In the genomic region with DNA sequence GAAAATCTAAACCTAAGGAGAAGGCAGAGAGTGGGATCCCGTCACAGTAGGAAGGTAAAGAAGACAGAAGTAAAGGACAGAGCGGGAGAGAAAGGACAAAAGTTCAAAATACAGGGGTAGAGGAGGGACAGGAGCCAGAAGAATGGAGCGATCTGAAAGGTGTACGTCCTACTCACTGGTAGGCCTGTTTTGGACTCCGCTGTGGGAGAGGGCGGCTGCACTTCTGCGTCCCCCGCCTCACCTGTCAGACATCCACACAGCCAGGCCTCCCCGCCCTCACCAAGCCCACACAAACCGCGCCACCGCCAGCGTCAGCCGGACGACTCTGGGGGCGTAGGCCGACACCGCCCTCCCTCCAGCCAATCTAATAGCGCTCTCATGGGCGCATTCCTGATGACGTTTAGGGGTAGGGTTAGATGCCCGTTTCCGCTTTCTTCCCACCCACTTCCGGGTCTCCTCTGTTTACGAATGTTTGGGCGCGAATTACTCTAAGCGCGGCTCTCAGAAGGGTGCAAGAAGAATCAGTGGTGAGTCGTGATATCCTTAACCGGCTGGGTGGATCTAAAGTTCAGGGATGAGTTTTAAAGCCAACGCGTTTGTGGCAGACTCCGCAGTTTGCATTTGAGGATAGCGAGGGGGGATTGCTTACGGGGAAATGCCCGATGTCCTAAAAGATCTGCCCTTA, we compare ENCODE assay signal across 1 cellular context.
TF ChIP-seq lines count a peak whose summit lies in the region.

A gene with protein sequence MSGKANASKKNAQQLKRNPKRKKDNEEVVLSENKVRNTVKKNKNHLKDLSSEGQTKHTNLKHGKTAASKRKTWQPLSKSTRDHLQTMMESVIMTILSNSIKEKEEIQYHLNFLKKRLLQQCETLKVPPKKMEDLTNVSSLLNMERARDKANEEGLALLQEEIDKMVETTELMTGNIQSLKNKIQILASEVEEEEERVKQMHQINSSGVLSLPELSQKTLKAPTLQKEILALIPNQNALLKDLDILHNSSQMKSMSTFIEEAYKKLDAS (plus strand): TSS at position 444 of the 685 bp plus-strand sequence. CDS start 6,807 bp downstream, outside the sequence.
MMUT (minus strand) TSS at position 327 of the 685 bp plus-strand sequence. CDS start 3,787 bp downstream, outside the sequence.

TF ChIP-seq in GM12878, 131 proteins besides CTCF, POLR2A, EP300 and RAD21 (continued from another document):
- TF ChIP-seq, protein P1, sequence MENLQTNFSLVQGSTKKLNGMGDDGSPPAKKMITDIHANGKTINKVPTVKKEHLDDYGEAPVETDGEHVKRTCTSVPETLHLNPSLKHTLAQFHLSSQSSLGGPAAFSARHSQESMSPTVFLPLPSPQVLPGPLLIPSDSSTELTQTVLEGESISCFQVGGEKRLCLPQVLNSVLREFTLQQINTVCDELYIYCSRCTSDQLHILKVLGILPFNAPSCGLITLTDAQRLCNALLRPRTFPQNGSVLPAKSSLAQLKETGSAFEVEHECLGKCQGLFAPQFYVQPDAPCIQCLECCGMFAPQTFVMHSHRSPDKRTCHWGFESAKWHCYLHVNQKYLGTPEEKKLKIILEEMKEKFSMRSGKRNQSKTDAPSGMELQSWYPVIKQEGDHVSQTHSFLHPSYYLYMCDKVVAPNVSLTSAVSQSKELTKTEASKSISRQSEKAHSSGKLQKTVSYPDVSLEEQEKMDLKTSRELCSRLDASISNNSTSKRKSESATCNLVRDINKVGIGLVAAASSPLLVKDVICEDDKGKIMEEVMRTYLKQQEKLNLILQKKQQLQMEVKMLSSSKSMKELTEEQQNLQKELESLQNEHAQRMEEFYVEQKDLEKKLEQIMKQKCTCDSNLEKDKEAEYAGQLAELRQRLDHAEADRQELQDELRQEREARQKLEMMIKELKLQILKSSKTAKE (IDR thresholded peaks at IDR 0.05; ENCODE audit: low read depth, poor library complexity, severe bottlenecking), result no peak
- TF ChIP-seq YY1 (IDR thresholded peaks at IDR 0.05; ENCODE audit: low read depth, low read length) (0 out of 2 replicates have a peak, but pooled peaks have one; percentile 49), E4F1 (IDR thresholded peaks at IDR 0.05; ENCODE audit: borderline replicate concordance, partially characterized antibody) (peak; percentile 74), POLR2AphosphoS2 (IDR thresholded peaks at IDR 0.05; ENCODE audit: low read depth, low read length) (0 out of 2 replicates have a peak, but pooled peaks have one; percentile 53), CREB1 (IDR thresholded peaks at IDR 0.05; ENCODE audit: low read depth) (peak; percentile 99), ELK1 (IDR thresholded peaks at IDR 0.05; ENCODE audit: low read depth, low read length) (peak; percentile 52; the same call in 1 of the 2 replicates), FOXK2 (IDR thresholded peaks at IDR 0.05) (peak; percentile 90), SREBF1 (IDR thresholded peaks at IDR 0.05; ENCODE audit: low read length) (no peak), HCFC1 (IDR thresholded peaks at IDR 0.05; ENCODE audit: low read length) (peak; percentile 77), NKRF (conservative IDR thresholded peaks at IDR 0.05) (peak; percentile 98), PAX5 (IDR thresholded peaks at IDR 0.05; ENCODE audit: borderline replicate concordance, low read depth, low read length) (peak; percentile 43; the same call in 1 of the 2 replicates), TAF1 (IDR thresholded peaks at IDR 0.05; ENCODE audit: borderline replicate concordance, low read depth, low read length) (0 out of 2 replicates have a peak, but pooled peaks have one; percentile 60), ZBED1 (IDR thresholded peaks at IDR 0.05; ENCODE audit: borderline replicate concordance) (peak; percentile 21; the same call in 1 of the 2 replicates), ETV6 (conservative IDR thresholded peaks at IDR 0.05 in 1 of 2, IDR thresholded peaks at IDR 0.05 in 1 of 2; ENCODE audit: borderline replicate concordance in 1 of 2, low read depth in 1 of 2) (peak in 1 of 2 experiments; percentile 59; a peak in 1 of 4 replicates), CBFB (IDR thresholded peaks at IDR 0.05; ENCODE audit: low read depth) (peak; percentile 63; the same call in 1 of the 2 replicates), POLR2AphosphoS5 (IDR thresholded peaks at IDR 0.05; ENCODE audit: low read length) (peak; percentile 75), CREM (IDR thresholded peaks at IDR 0.05; ENCODE audit: low read depth) (peak; percentile 100), SREBF2 (IDR thresholded peaks at IDR 0.05; ENCODE audit: low read length) (no peak), ATF3 (IDR thresholded peaks at IDR 0.05; ENCODE audit: borderline replicate concordance, extremely low read depth, low read depth, low read length) (peak; percentile 73; the same call in 1 of the 2 replicates), TCF12 (IDR thresholded peaks at IDR 0.05; ENCODE audit: low read depth, low read length) (0 out of 2 replicates have a peak, but pooled peaks have one; percentile 25), BHLHE40 (IDR thresholded peaks at IDR 0.05; ENCODE audit: borderline replicate concordance in 1 of 2, low read depth in 2 of 2, low read length in 1 of 2) (0 out of 4 replicates have a peak, but pooled peaks of 1 of the 2 experiments have one; percentile 36), MXI1 (IDR thresholded peaks at IDR 0.05; ENCODE audit: low read depth, low read length) (peak; percentile 88; the same call in 1 of the 2 replicates), MYB (IDR thresholded peaks at IDR 0.05; ENCODE audit: borderline replicate concordance, low read depth, low read length) (no peak), ATF7 (IDR thresholded peaks at IDR 0.05; ENCODE audit: low read depth) (peak; percentile 84), SIN3A (IDR thresholded peaks at IDR 0.05; ENCODE audit: low read depth, low read length) (peak; percentile 97), IKZF1 (conservative IDR thresholded peaks at IDR 0.05) (peak; percentile 73), PAX8 (IDR thresholded peaks at IDR 0.05) (no peak)
- TF ChIP-seq, protein P2, sequence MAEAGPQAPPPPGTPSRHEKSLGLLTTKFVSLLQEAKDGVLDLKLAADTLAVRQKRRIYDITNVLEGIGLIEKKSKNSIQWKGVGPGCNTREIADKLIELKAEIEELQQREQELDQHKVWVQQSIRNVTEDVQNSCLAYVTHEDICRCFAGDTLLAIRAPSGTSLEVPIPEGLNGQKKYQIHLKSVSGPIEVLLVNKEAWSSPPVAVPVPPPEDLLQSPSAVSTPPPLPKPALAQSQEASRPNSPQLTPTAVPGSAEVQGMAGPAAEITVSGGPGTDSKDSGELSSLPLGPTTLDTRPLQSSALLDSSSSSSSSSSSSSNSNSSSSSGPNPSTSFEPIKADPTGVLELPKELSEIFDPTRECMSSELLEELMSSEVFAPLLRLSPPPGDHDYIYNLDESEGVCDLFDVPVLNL (IDR thresholded peaks at IDR 0.05; ENCODE audit: low read depth, low read length), result peak; percentile 90
- TF ChIP-seq, protein P3, sequence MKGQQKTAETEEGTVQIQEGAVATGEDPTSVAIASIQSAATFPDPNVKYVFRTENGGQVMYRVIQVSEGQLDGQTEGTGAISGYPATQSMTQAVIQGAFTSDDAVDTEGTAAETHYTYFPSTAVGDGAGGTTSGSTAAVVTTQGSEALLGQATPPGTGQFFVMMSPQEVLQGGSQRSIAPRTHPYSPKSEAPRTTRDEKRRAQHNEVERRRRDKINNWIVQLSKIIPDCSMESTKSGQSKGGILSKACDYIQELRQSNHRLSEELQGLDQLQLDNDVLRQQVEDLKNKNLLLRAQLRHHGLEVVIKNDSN (IDR thresholded peaks at IDR 0.05; ENCODE audit: borderline replicate concordance, extremely low read length, insufficient read depth, low read depth, low read length), result no peak
- TF ChIP-seq, protein P4, sequence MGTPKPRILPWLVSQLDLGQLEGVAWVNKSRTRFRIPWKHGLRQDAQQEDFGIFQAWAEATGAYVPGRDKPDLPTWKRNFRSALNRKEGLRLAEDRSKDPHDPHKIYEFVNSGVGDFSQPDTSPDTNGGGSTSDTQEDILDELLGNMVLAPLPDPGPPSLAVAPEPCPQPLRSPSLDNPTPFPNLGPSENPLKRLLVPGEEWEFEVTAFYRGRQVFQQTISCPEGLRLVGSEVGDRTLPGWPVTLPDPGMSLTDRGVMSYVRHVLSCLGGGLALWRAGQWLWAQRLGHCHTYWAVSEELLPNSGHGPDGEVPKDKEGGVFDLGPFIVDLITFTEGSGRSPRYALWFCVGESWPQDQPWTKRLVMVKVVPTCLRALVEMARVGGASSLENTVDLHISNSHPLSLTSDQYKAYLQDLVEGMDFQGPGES (IDR thresholded peaks at IDR 0.05), result 0 out of 2 replicates have a peak, but pooled peaks have one; percentile 2
